In the genomic region with DNA sequence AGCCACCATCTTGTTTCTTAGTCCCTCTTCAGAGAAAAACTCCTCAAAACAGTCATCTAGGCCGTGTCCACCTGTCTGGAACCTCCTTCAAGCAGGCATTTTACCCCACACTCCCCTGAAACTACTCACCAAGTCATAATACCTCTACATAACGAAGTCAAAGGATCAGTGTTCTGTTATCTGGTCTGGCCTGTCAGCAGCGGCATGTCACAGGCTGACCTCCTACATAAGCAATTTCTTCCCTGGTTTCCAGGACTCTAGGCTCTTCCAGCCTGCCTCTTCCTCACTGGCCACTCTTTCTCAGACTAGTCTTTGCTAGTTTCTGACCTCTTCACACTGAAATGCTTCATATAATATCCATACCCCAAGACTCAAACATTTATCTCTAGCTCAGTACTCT, we compare ENCODE assay signal across 25 cellular contexts.
"Had no signal": no experiment of that assay in that cellular context is flagged by ENCODE, and none has a peak within 500 bp of the region (broad histone marks: within the 10 kb centered on the region; RNA-seq: fewer than 3 reads in every experiment).

No MANE protein-coding gene starts in this region.

- DNase-seq: dermis blood vessel endothelial cell; dorsolateral prefrontal cortex; effector CD4-positive, alpha-beta T cell; effector memory CD4-positive, alpha-beta T cell; erythroblast; esophagus squamous epithelium; foreskin fibroblast; foreskin melanocyte; gastrocnemius medialis; glutamatergic neuron; head of caudate nucleus; heart right ventricle; hippocampal formation; left cardiac atrium; left lung; left ventricle myocardium superior; lower lobe of right lung; mesenchymal stem cell; mucosa of descending colon; naive B cell; naive thymus-derived CD8-positive, alpha-beta T cell had no signal

- H3K27me3 Mint-ChIP-seq: naive B cell; naive thymus-derived CD8-positive, alpha-beta T cell had no signal

- H3K4me3 Mint-ChIP-seq: mesothelial cell of epicardium; naive B cell; naive thymus-derived CD8-positive, alpha-beta T cell had no signal

- H3K4me1 ChIP-seq: gastrocnemius medialis, heart right ventricle, left lung, lower lobe of right lung had no signal

- H3K4me3 ChIP-seq: coronary artery, dorsolateral prefrontal cortex, esophagus squamous epithelium, gastrocnemius medialis, heart right ventricle, left lung, lower lobe of right lung, mucosa of descending colon had no signal

- ATAC-seq: esophagus mucosa; gastrocnemius medialis; heart right ventricle; left cardiac atrium; left lung; left ventricle myocardium superior; lower lobe of right lung; mucosa of descending colon; naive thymus-derived CD8-positive, alpha-beta T cell had no signal

- H3K27ac Mint-ChIP-seq: mesothelial cell of epicardium, naive B cell had no signal

- H3K27ac ChIP-seq: coronary artery, dorsolateral prefrontal cortex, epithelial cell of prostate, esophagus squamous epithelium, gastrocnemius medialis, heart right ventricle, left lung, lower lobe of right lung had no signal

- H3K4me1 Mint-ChIP-seq: mesothelial cell of epicardium had no signal

- H3K27me3 ChIP-seq: dorsolateral prefrontal cortex, esophagus squamous epithelium, gastrocnemius medialis, heart right ventricle, left lung had no signal
